ENCODE assay signal across 17 cellular contexts in the genomic region with DNA sequence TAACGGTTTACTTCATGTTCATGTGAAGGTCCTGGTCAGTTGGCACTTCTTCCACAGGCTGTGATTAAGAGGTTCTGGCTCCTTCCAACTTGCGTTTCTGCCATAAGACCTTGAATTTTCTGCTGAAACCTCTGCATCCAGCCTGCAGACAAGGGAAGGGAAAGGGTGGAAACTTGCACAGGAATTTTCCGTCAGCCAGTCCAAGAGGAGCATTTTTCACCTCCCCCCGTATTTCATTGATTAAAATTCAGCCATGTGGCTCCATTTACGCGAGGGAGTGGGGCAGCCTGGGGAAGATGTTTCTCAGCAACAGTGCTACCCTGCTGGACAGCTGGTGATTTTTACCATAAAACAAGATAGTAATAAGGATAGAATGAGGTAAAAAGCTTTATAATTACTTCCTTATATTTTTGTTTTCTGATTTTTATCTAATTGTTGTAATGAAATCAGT.
DNase-seq lines count a peak whose midpoint lies in the region; ATAC-seq and TF ChIP-seq lines count a peak whose summit lies in the region.
"Had no signal": no experiment of that assay in that cellular context is flagged by ENCODE, and none has a peak within 500 bp of the region (broad histone marks: within the 10 kb centered on the region; RNA-seq: fewer than 3 reads in every experiment).

No MANE protein-coding gene starts in this region.

- no peaks in the 10 kb centered on the region for H3F3A ChIP-seq in GM23248 (ENCODE audit: insufficient read depth)

- in situ Hi-C loops in GM23248 (cut with MboI), result no loop called here

- 26 to 29% methylated on average over 6 of the region's 6 CpGs for WGBS in GM23248 (ENCODE audit: low coverage in 1 of 2, low lambda C conversion rate in 2 of 2, missing lambda C conversion rate in 2 of 2), 2 experiments
- 22 to 34% (median 27%) methylated on average over 6 of the region's 6 CpGs for WGBS in adrenal gland, 4 donors
- WGBS in ovary, 3 donors, result 8 to 10% (median 9%) methylated on average over 6 of the region's 6 CpGs

- no peak for TF ChIP-seq EP300 in ovary (IDR thresholded peaks at IDR 0.05)

- TF ChIP-seq POLR2A in adrenal gland (IDR thresholded peaks at IDR 0.05), result no peak
- no peak for TF ChIP-seq POLR2A in ovary (IDR thresholded peaks at IDR 0.05)

- no peak overlapping the region for H2AFZ ChIP-seq in GM23248

- H3K36me3 ChIP-seq in GM23248 (ENCODE audit: low read depth), result no peaks in the 10 kb centered on the region
- no peaks in the 10 kb centered on the region for H3K36me3 ChIP-seq in adrenal gland (replicated peaks in 1 of 2)
- no peaks in the 10 kb centered on the region for H3K36me3 ChIP-seq in ovary
- H3K36me3 ChIP-seq: BLaER1 had no signal

- H3K27ac ChIP-seq in GM23248 (no peak overlapping the region), adrenal gland (peak overlapping the region in 1 of 5 donors; percentile 5), ovary (peak overlapping the region in 1 of 2 donors; percentile 78)
- H3K27ac ChIP-seq: BLaER1 had no signal

- no peaks in the 10 kb centered on the region for H3K27me3 ChIP-seq in GM23248 (replicated peaks; ENCODE audit: insufficient read depth)
- H3K27me3 ChIP-seq in adrenal gland, result no peaks in the 10 kb centered on the region
- no peaks in the 10 kb centered on the region for H3K27me3 ChIP-seq in ovary
- H3K27me3 ChIP-seq: BLaER1 had no signal

- H3K9me2 ChIP-seq in GM23248 (ENCODE audit: insufficient read depth), result no peaks in the 10 kb centered on the region

- no peak for TF ChIP-seq CTCF in adrenal gland (IDR thresholded peaks at IDR 0.05)
- TF ChIP-seq CTCF in ovary (IDR thresholded peaks at IDR 0.05), result peak in 1 of 3 donors; percentile 11

- H3K9me3 ChIP-seq in GM23248 (ENCODE audit: low read depth) (no peaks in the 10 kb centered on the region), adrenal gland (replicated peaks in 1 of 3) (no peaks in the 10 kb centered on the region), ovary (no peaks in the 10 kb centered on the region)
- H3K9me3 ChIP-seq: BLaER1 had no signal

- H4K20me1 ChIP-seq in GM23248 (ENCODE audit: insufficient read depth), result no peaks in the 10 kb centered on the region
- H4K20me1 ChIP-seq: BLaER1 had no signal

- intact Hi-C loops in adrenal gland (cut with DNase I) (no loop called here), ovary (cut with DNase I) (no loop called here)

- no peak for ATAC-seq in HG03175 (IDR thresholded peaks at IDR 0.05; ENCODE audit: unreplicated experiment)
- ATAC-seq in GM19463 (IDR thresholded peaks at IDR 0.05; ENCODE audit: unreplicated experiment), result no peak
- ATAC-seq in HG03196 (IDR thresholded peaks at IDR 0.05; ENCODE audit: unreplicated experiment), result no peak

- H3K4me2 ChIP-seq in GM23248 (ENCODE audit: unreplicated experiment), result no peak overlapping the region
- H3K4me2 ChIP-seq: BLaER1 had no signal

- H3K4me3 ChIP-seq in GM23248 (no peak overlapping the region), adrenal gland (no peak overlapping the region), ovary (no peak overlapping the region)
- H3K4me3 ChIP-seq: BLaER1 had no signal

- peaks cover 6% of the 10 kb centered on the region for H3K4me1 ChIP-seq in GM23248 (ENCODE audit: insufficient read depth)
- peaks cover 6 to 10% of the 10 kb centered on the region in 2 donors for H3K4me1 ChIP-seq in adrenal gland (replicated peaks in 1 of 2)
- peaks cover 9% of the 10 kb centered on the region for H3K4me1 ChIP-seq in ovary (ENCODE audit: insufficient read depth)

- H3K9ac ChIP-seq in GM23248, result no peak overlapping the region
- H3K9ac ChIP-seq: BLaER1 had no signal

- DNase-seq in GM23248 (peak; percentile 13), adrenal gland (peak; percentile 42 to 79 (median 65)), fibroblast of the conjunctiva (ENCODE audit: low read depth) (peak; percentile 61), ovary (peak; percentile 57 to 77 (median 67)), AG08395 (ENCODE audit: low spot score) (no peak)
- DNase-seq: ACHN; CD8-positive, alpha-beta memory T cell; GF-D8; H9; NCI-H1417; NCI-H2029 treated with DMSO at 0.1 percent for 48 hours; NCI-H510A; SIG-M5 had no signal

- H3K79me2 ChIP-seq in GM23248 (ENCODE audit: insufficient read depth), result no peaks in the 10 kb centered on the region
